14 cellular contexts compared by ENCODE assay signal in genomic region chr4:185738038-185738552, GRCh38.
DNase-seq lines count a peak whose midpoint lies in the region; ATAC-seq and TF ChIP-seq lines count a peak whose summit lies in the region.
"Had no signal": no experiment of that assay in that cellular context is flagged by ENCODE, and none has a peak within 500 bp of the region (broad histone marks: within the 10 kb centered on the region; RNA-seq: fewer than 3 reads in every experiment).

No MANE protein-coding gene starts in this region.

- H3K4me3 ChIP-seq in breast epithelium (peak overlapping the region; percentile 13 to 54 (median 14)), heart left ventricle (peak overlapping the region in 8 of 12 donors; percentile 3 to 40 (median 12)), skeletal muscle cell (ENCODE audit: low read depth, low read length) (no peak overlapping the region)

- H3K4me1 ChIP-seq in breast epithelium (peaks cover 0 to 2% of the 10 kb centered on the region in 2 donors), heart left ventricle (peaks cover 0 to 91% (median 67%) of the 10 kb centered on the region in 12 donors), foreskin keratinocyte (peaks cover 7% of the 10 kb centered on the region)

- H3K9me3 ChIP-seq in breast epithelium (no peaks in the 10 kb centered on the region), heart left ventricle (no peaks in the 10 kb centered on the region)

- H3K27me3 ChIP-seq in breast epithelium: no peaks in the 10 kb centered on the region
- no peaks in the 10 kb centered on the region for H3K27me3 ChIP-seq in heart left ventricle
- H3K27me3 ChIP-seq in foreskin keratinocyte: peaks cover under 1% of the 10 kb centered on the region

- H3K27ac ChIP-seq in breast epithelium (peak overlapping the region; percentile 80 to 84), heart left ventricle (peak overlapping the region in 11 of 12 donors; percentile 12 to 86 (median 39)), foreskin keratinocyte (no peak overlapping the region)

- TF ChIP-seq POLR2A in breast epithelium (IDR thresholded peaks at IDR 0.05) (no peak), heart left ventricle (IDR thresholded peaks at IDR 0.05) (no peak)

- intact Hi-C loops in breast epithelium (cut with DNase I; ENCODE audit: low total_unique reads): no loop called here
- intact Hi-C loops in heart left ventricle (cut with DNase I): no loop called here

- TF ChIP-seq CTCF in breast epithelium (IDR thresholded peaks at IDR 0.05) (no peak), heart left ventricle (IDR thresholded peaks at IDR 0.05) (no peak), foreskin keratinocyte (conservative IDR thresholded peaks at IDR 0.05) (no peak)

- ATAC-seq in heart left ventricle: peak in 1 of 4 donors; percentile 14
- no peak for ATAC-seq in foreskin keratinocyte
- ATAC-seq: HCT116; stimulated activated naive CD8-positive, alpha-beta T cell treated with anti-CD3 and anti-CD28 coated beads, Interleukin-15, amount 100 ng/mL, for 72 hours had no signal

- H3K36me3 ChIP-seq in breast epithelium: no peaks in the 10 kb centered on the region
- peaks cover 0 to 12% (median 7%) of the 10 kb centered on the region in 9 donors for H3K36me3 ChIP-seq in heart left ventricle

- peak; percentile 85 for DNase-seq in GM04503 (ENCODE audit: low read depth)
- DNase-seq in breast epithelium (ENCODE audit: low spot score in 2 of 2): no peak
- DNase-seq in heart left ventricle: no peak
- DNase-seq in skeletal muscle cell (ENCODE audit: low read depth): peak; percentile 71
- no peak for DNase-seq in NCI-H1092 (lab: John Stamatoyannopoulos, UW)
- no peak for DNase-seq in foreskin keratinocyte
- DNase-seq in midbrain (lab: John Stamatoyannopoulos, UW): no peak
- no peak for DNase-seq in NCI-H1694 (lab: John Stamatoyannopoulos, UW)
- DNase-seq: activated CD4-positive, alpha-beta memory T cell treated with anti-CD3 and anti-CD28 coated beads for 36 hours; amygdala; CD4-positive, alpha-beta memory T cell; NCI-H2171; stimulated activated naive CD8-positive, alpha-beta T cell treated with anti-CD3 and anti-CD28 coated beads, Interleukin-15, amount 100 ng/mL, for 72 hours had no signal

- WGBS in heart left ventricle, 4 donors: 21 to 27% (median 25%) methylated on average over 10 of the region's 10 CpGs

Comparison
In these comparisons a context has a peak if more than half of its experiments do, and no peak if none do; other contexts are left out.
1. DNase-seq: peak in GM04503 (single experiment) and skeletal muscle cell (single experiment); none in breast epithelium (0 of 2), heart left ventricle (0 of 5), NCI-H1092 (single experiment), foreskin keratinocyte (0 of 2), midbrain (single experiment) and NCI-H1694 (single experiment).